26 cellular contexts compared by ENCODE assay signal in the genomic region with DNA sequence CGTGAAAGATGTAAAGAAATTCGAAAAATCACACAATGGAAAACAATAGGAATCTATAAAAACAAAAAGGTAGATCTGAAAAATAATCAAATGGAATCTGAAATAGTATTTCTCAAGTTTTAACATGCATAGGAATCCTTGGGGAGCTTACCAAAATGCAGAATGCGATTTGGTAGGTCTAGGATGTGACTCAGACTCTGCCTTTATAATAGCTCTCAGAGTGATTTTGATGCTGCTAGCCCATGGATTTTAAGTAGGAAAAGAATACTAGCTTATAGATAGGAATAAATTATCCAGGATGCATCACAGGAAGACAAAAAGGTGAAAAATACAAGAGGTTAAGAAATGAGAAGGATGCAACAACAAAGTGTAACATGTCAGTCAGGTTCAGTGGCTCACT.
"Had no signal": no experiment of that assay in that cellular context is flagged by ENCODE, and none has a peak within 500 bp of the region (broad histone marks: within the 10 kb centered on the region; RNA-seq: fewer than 3 reads in every experiment).

No MANE protein-coding gene starts in this region.

- H3K27ac ChIP-seq: stomach, suprapubic skin, testis, thoracic aorta, thyroid gland, tibial artery, tibial nerve, transverse colon, upper lobe of left lung, upper lobe of right lung, uterus, vagina had no signal

- H3K9me3 ChIP-seq: stomach, suprapubic skin, testis, thoracic aorta, thyroid gland, tibial artery, tibial nerve, transverse colon, upper lobe of left lung, upper lobe of right lung, uterus, vagina had no signal

- H3K27me3 ChIP-seq: stomach, suprapubic skin, testis, thyroid gland, tibial artery, tibial nerve, transverse colon, upper lobe of left lung, upper lobe of right lung, uterus, vagina had no signal

- FAIRE-seq: urothelium cell line had no signal

- H3K36me3 ChIP-seq: stomach, suprapubic skin, thoracic aorta, thyroid gland, tibial artery, tibial nerve, transverse colon, upper lobe of left lung, upper lobe of right lung, uterus, vagina had no signal

- ATAC-seq: stimulated activated effector memory CD8-positive, alpha-beta T cell treated with anti-CD3 and anti-CD28 coated beads, Interleukin-12 subunit alpha, Interleukin-12 subunit beta, amount 100 ng/mL, for 72 hours; stimulated activated memory B cell treated with anti-CD40 and anti-IgM and Interleukin-4, amounts not matched to agents 10 μg/mL and 1 μg/mL and 100 μg/mL, for 72 hours; stimulated activated naive B cell treated with anti-CD40 and anti-IgM and Interleukin-4, amounts not matched to agents 10 μg/mL and 1 μg/mL and 100 μg/mL, for 72 hours; stimulated activated naive CD8-positive, alpha-beta T cell treated with anti-CD3 and anti-CD28 coated beads, Interleukin-15, amount 100 ng/mL, for 72 hours; stimulated activated naive CD8-positive, alpha-beta T cell treated with anti-CD3 and anti-CD28 coated beads, Interleukin-15, Interleukin-2, amounts not matched to agents 100 U/mL and 50 U/mL, for 24 hours; upper lobe of right lung had no signal

- H3K4me1 ChIP-seq: stomach, suprapubic skin, testis, thyroid gland, tibial artery, tibial nerve, transverse colon, upper lobe of left lung, upper lobe of right lung, uterus, vagina had no signal

- H3K4me3 ChIP-seq: stomach, suprapubic skin, testis, thoracic aorta, thyroid gland, tibial artery, tibial nerve, transverse colon, upper lobe of left lung, upper lobe of right lung, uterus, vagina had no signal

- DNase-seq: stimulated activated CD4-positive, alpha-beta T cell treated with anti-CD3 and anti-CD28 coated beads, Interleukin-2, amount 100 ng/mL, for 48 hours; stimulated activated CD4-positive, alpha-beta T cell treated with anti-CD3 and anti-CD28 coated beads, Interleukin-4, amount 100 ng/mL, for 1 hour; stimulated activated CD4-positive, alpha-beta T cell treated with anti-CD3 and anti-CD28 coated beads, Interleukin-4, amount 100 ng/mL, for 24 hours; stimulated activated CD4-positive, alpha-beta T cell treated with anti-CD3 and anti-CD28 coated beads, Interleukin-4, amount 100 ng/mL, for 4 hours; stimulated activated CD8-positive, alpha-beta memory T cell treated with anti-CD3 and anti-CD28 coated beads, Interleukin-4, amount 100 ng/mL, for 48 hours; stimulated activated naive B cell treated with anti-CD40 and anti-IgM and Interleukin-4, amounts not matched to agents 10 μg/mL and 1 μg/mL and 100 μg/mL, for 72 hours; stimulated activated naive CD4-positive, alpha-beta T cell; stimulated activated naive CD4-positive, alpha-beta T cell treated with Interleukin-2 at 50 U/mL for 16 hours; stimulated activated naive CD8-positive, alpha-beta T cell treated with anti-CD3 and anti-CD28 coated beads, Interleukin-15, amount 100 ng/mL, for 72 hours; stimulated activated naive CD8-positive, alpha-beta T cell treated with anti-CD3 and anti-CD28 coated beads, Interleukin-15, Interleukin-2, amounts not matched to agents 100 U/mL and 50 U/mL, for 24 hours; stomach; substantia nigra; testis; thyroid gland; tibial artery; transverse colon; upper lobe of left lung; upper lobe of right lung; uterus had no signal
